In the genomic region with DNA sequence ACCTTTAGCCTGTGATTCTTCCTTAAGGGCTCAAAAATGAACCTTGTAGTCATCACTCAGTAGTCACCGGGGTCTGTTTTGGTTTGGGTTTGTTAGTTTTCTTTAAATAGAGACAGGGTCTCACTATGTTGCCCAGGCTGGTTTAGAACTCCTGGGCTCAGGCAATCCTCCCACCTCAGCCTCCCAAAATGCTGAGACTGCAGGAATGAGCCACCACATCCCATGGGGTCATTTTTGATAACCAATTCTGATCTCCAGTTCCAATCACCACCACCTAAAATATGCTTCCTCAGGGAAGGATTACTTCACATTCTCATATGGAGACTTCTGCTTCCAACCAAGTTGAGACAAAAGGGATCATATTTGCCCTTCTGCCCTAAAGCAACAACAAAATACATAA, we compare ENCODE assay signal across 20 cellular contexts.
"Had no signal": no experiment of that assay in that cellular context is flagged by ENCODE, and none has a peak within 500 bp of the region (broad histone marks: within the 10 kb centered on the region; RNA-seq: fewer than 3 reads in every experiment).

No MANE protein-coding gene starts in this region.

- H3K27ac ChIP-seq: brain microvascular endothelial cell, Peyer's patch, SJCRH30 had no signal

- H3K4me3 Mint-ChIP-seq: activated naive CD4-positive, alpha-beta T cell treated with anti-CD3 and anti-CD28 coated beads for 36 hours; activated naive CD8-positive, alpha-beta T cell treated with anti-CD3 and anti-CD28 coated beads for 36 hours; activated T-helper 1 cell treated with anti-CD3 and anti-CD28 coated beads, Interleukin-12 subunit alpha, Interleukin-12 subunit beta, Interleukin-2, Interleukin-4 antibody, amounts not matched to agents 30 ng/mL and 10 ng/mL and 1 ng/mL, durations not matched to agents 14 hours and 24 hours and 36 hours had no signal

- H3K9me3 ChIP-seq: Peyer's patch, SJCRH30, SK-N-SH had no signal

- H3K27ac Mint-ChIP-seq: activated T-helper 1 cell treated with anti-CD3 and anti-CD28 coated beads, Interleukin-12 subunit alpha, Interleukin-12 subunit beta, Interleukin-2, Interleukin-4 antibody, amounts not matched to agents 30 ng/mL and 10 ng/mL and 1 ng/mL, durations not matched to agents 14 hours and 24 hours and 36 hours had no signal

- H3K27me3 ChIP-seq: brain microvascular endothelial cell, Peyer's patch, SJCRH30 had no signal

- H3K4me3 ChIP-seq: Peyer's patch, SJCRH30 had no signal

- H3K4me2 ChIP-seq: SK-N-SH had no signal

- H3K4me1 ChIP-seq: Peyer's patch had no signal

- H3K27me3 Mint-ChIP-seq: activated naive CD8-positive, alpha-beta T cell treated with anti-CD3 and anti-CD28 coated beads for 36 hours had no signal

- H3K9ac ChIP-seq: SK-N-SH had no signal

- DNase-seq: activated CD4-positive, CD25-positive, alpha-beta regulatory T cell; activated effector memory CD4-positive, alpha-beta T cell treated with anti-CD3 and anti-CD28 coated beads, Interleukin-2, amount 50 U/mL, for 16 hours; activated naive CD4-positive, alpha-beta T cell treated with anti-CD3 and anti-CD28 coated beads for 36 hours; activated naive CD8-positive, alpha-beta T cell treated with anti-CD3 and anti-CD28 coated beads for 36 hours; brain microvascular endothelial cell; cerebellar nuclear complex; Karpas-422; MM.1S; NCI-H1105 treated with DMSO at 0.1 percent for 48 hours; NCI-H1436 treated with DMSO at 0.1 percent for 48 hours; NCI-H187; NCI-H2081 treated with DMSO at 0.1 percent for 48 hours; NCI-H446; NCI-H524; Peyer's patch; Right ventricle myocardium superior; SJCRH30; SK-N-SH; SW 1271 had no signal

- H3K9me3 Mint-ChIP-seq: activated naive CD4-positive, alpha-beta T cell treated with anti-CD3 and anti-CD28 coated beads for 36 hours; activated naive CD8-positive, alpha-beta T cell treated with anti-CD3 and anti-CD28 coated beads for 36 hours; activated T-helper 1 cell treated with anti-CD3 and anti-CD28 coated beads, Interleukin-12 subunit alpha, Interleukin-12 subunit beta, Interleukin-2, Interleukin-4 antibody, amounts not matched to agents 30 ng/mL and 10 ng/mL and 1 ng/mL, durations not matched to agents 14 hours and 24 hours and 36 hours had no signal
